In genomic region chr2:41949541-41950439, GRCh38 we compare ENCODE assay signal across 17 cellular contexts.
DNase-seq lines count a peak whose midpoint lies in the region; ATAC-seq and TF ChIP-seq lines count a peak whose summit lies in the region.
"Had no signal": no experiment of that assay in that cellular context is flagged by ENCODE, and none has a peak within 500 bp of the region (broad histone marks: within the 10 kb centered on the region; RNA-seq: fewer than 3 reads in every experiment).

No MANE protein-coding gene starts in this region.

- H3K27me3 Mint-ChIP-seq in GM23338 (ENCODE audit: insufficient read depth, low read depth, poor library complexity): peaks cover 7% of the 10 kb centered on the region
- no peaks in the 10 kb centered on the region for H3K27me3 Mint-ChIP-seq in progenitor cell of endocrine pancreas

- ATAC-seq in GM23338 (no peak), GM19397 (IDR thresholded peaks at IDR 0.05; ENCODE audit: unreplicated experiment) (no peak), GM21825 (IDR thresholded peaks at IDR 0.05; ENCODE audit: unreplicated experiment) (no peak)

- H3K27ac Mint-ChIP-seq in GM23338 (peak overlapping the region; percentile 70), progenitor cell of endocrine pancreas (peak overlapping the region; percentile 50)
- H3K27ac Mint-ChIP-seq: HFFc6 had no signal

- H3K4me3 ChIP-seq in GM23338: peak overlapping the region; percentile 44; the same call in 1 of the 2 replicates
- no peak overlapping the region for H3K4me3 ChIP-seq in SJCRH30
- peak overlapping the region; percentile 1; the same call in 1 of the 2 replicates for H3K4me3 ChIP-seq in iPS-20b (ENCODE audit: low read length)

- H3K27me3 ChIP-seq in GM23338 (ENCODE audit: insufficient read depth): peaks cover 8% of the 10 kb centered on the region
- no peaks in the 10 kb centered on the region for H3K27me3 ChIP-seq in SJCRH30
- peaks cover 7% of the 10 kb centered on the region; the same call in 1 of the 2 replicates for H3K27me3 ChIP-seq in iPS-20b (ENCODE audit: insufficient read depth, low read length)

- H3K27ac ChIP-seq in GM23338 (ENCODE audit: low read depth) (peak overlapping the region; percentile 53), SJCRH30 (peak overlapping the region; percentile 28; the same call in 1 of the 2 replicates), iPS-20b (ENCODE audit: low read length) (no peak overlapping the region)
- H3K27ac ChIP-seq: C4-2B had no signal

- TF ChIP-seq CTCF in GM23338 (conservative IDR thresholded peaks at IDR 0.05; ENCODE audit: low read depth in 2 of 2) (no peak), progenitor cell of endocrine pancreas (IDR thresholded peaks at IDR 0.05; ENCODE audit: unreplicated experiment) (no peak)

- DNase-seq in GM23338 (ENCODE audit: low spot score) (peak; percentile 51), SJCRH30 (peak; percentile 71 to 88), progenitor cell of endocrine pancreas (ENCODE audit: low spot score, unreplicated experiment) (no peak)
- DNase-seq in stimulated activated CD4-positive, alpha-beta T cell treated with anti-CD3 and anti-CD28 coated beads, Interleukin-4, amount 100 ng/mL, for 24 hours: no peak
- DNase-seq: DMS 273 treated with DMSO at 0.1 percent for 48 hours, HFFc6, Karpas-422, MM.1S, NCI-H1105, NCI-H1694 treated with DMSO at 0.1 percent for 48 hours, NCI-H226, NCI-H526, SHP77 had no signal

- H3K4me1 ChIP-seq in GM23338 (ENCODE audit: insufficient read depth): peaks cover 44% of the 10 kb centered on the region
- H3K4me1 ChIP-seq in SJCRH30: peaks cover 50% of the 10 kb centered on the region
- peaks cover 33% of the 10 kb centered on the region for H3K4me1 ChIP-seq in iPS-20b (ENCODE audit: insufficient read depth, low read length)

- no peaks in the 10 kb centered on the region for H3K36me3 Mint-ChIP-seq in GM23338 (ENCODE audit: low read depth)
- no peaks in the 10 kb centered on the region for H3K36me3 Mint-ChIP-seq in progenitor cell of endocrine pancreas (ENCODE audit: insufficient read depth)

- peak overlapping the region; percentile 58; the same call in 1 of the 2 replicates for H3K9ac ChIP-seq in iPS-20b (ENCODE audit: low read depth, low read length)

- H3K36me3 ChIP-seq in GM23338 (ENCODE audit: insufficient read depth) (no peaks in the 10 kb centered on the region), SJCRH30 (no peaks in the 10 kb centered on the region), iPS-20b (ENCODE audit: insufficient read depth, low read depth, low read length) (no peaks in the 10 kb centered on the region)

- peaks cover 9% of the 10 kb centered on the region; the same call in 1 of the 2 replicates for H3F3A ChIP-seq in GM23338 (replicated peaks; ENCODE audit: low read depth)

- H3K9me3 ChIP-seq in SJCRH30 (replicated peaks) (0 out of 2 replicates have a peak, but pooled peaks cover 5% of the 10 kb centered on the region), iPS-20b (ENCODE audit: insufficient read depth, low read depth, low read length) (no peaks in the 10 kb centered on the region)

- peak overlapping the region; percentile 1; the same call in 2 of the 3 replicates for H3K4me3 Mint-ChIP-seq in GM23338
- no peak overlapping the region for H3K4me3 Mint-ChIP-seq in progenitor cell of endocrine pancreas (ENCODE audit: low read depth)
- H3K4me3 Mint-ChIP-seq: HFFc6 had no signal

- 0 out of 2 replicates have a peak overlapping the region, but pooled peaks have one; percentile 15 for H2AFZ ChIP-seq in GM23338

- no peaks in the 10 kb centered on the region for H3K79me2 ChIP-seq in GM23338 (replicated peaks; ENCODE audit: insufficient read depth)

- H3K9me2 ChIP-seq in GM23338 (ENCODE audit: insufficient read depth): no peaks in the 10 kb centered on the region; the same call in 1 of the 2 replicates

- no peaks in the 10 kb centered on the region for H4K20me1 ChIP-seq in GM23338 (replicated peaks; ENCODE audit: insufficient read depth)

- H3K4me2 ChIP-seq in GM23338: peak overlapping the region; percentile 77

- H3K9me3 Mint-ChIP-seq in GM23338 (no peaks in the 10 kb centered on the region), progenitor cell of endocrine pancreas (ENCODE audit: low read depth) (no peaks in the 10 kb centered on the region)
- H3K9me3 Mint-ChIP-seq: HFFc6 had no signal

- H3K4me1 Mint-ChIP-seq in GM23338: peaks cover 47% of the 10 kb centered on the region
- peaks cover 46% of the 10 kb centered on the region for H3K4me1 Mint-ChIP-seq in progenitor cell of endocrine pancreas (ENCODE audit: low read depth)

TF ChIP-seq in GM23338, 12 proteins besides CTCF, POLR2A, EP300 and RAD21 (continues in another document):
- TF ChIP-seq STAT1 (IDR thresholded peaks at IDR 0.05; ENCODE audit: unreplicated experiment): no peak
- TF ChIP-seq POLR2AphosphoS5 (IDR thresholded peaks at IDR 0.05; ENCODE audit: low read depth): no peak
- TF ChIP-seq, protein P1, sequence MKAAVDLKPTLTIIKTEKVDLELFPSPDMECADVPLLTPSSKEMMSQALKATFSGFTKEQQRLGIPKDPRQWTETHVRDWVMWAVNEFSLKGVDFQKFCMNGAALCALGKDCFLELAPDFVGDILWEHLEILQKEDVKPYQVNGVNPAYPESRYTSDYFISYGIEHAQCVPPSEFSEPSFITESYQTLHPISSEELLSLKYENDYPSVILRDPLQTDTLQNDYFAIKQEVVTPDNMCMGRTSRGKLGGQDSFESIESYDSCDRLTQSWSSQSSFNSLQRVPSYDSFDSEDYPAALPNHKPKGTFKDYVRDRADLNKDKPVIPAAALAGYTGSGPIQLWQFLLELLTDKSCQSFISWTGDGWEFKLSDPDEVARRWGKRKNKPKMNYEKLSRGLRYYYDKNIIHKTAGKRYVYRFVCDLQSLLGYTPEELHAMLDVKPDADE (IDR thresholded peaks at IDR 0.05): no peak
- no peak for TF ChIP-seq JUNB (IDR thresholded peaks at IDR 0.05; ENCODE audit: unreplicated experiment)
- TF ChIP-seq, protein P2, sequence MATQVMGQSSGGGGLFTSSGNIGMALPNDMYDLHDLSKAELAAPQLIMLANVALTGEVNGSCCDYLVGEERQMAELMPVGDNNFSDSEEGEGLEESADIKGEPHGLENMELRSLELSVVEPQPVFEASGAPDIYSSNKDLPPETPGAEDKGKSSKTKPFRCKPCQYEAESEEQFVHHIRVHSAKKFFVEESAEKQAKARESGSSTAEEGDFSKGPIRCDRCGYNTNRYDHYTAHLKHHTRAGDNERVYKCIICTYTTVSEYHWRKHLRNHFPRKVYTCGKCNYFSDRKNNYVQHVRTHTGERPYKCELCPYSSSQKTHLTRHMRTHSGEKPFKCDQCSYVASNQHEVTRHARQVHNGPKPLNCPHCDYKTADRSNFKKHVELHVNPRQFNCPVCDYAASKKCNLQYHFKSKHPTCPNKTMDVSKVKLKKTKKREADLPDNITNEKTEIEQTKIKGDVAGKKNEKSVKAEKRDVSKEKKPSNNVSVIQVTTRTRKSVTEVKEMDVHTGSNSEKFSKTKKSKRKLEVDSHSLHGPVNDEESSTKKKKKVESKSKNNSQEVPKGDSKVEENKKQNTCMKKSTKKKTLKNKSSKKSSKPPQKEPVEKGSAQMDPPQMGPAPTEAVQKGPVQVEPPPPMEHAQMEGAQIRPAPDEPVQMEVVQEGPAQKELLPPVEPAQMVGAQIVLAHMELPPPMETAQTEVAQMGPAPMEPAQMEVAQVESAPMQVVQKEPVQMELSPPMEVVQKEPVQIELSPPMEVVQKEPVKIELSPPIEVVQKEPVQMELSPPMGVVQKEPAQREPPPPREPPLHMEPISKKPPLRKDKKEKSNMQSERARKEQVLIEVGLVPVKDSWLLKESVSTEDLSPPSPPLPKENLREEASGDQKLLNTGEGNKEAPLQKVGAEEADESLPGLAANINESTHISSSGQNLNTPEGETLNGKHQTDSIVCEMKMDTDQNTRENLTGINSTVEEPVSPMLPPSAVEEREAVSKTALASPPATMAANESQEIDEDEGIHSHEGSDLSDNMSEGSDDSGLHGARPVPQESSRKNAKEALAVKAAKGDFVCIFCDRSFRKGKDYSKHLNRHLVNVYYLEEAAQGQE (IDR thresholded peaks at IDR 0.05; ENCODE audit: unreplicated experiment): no peak
- TF ChIP-seq EZH2 (IDR thresholded peaks at IDR 0.05; ENCODE audit: low read depth, unreplicated experiment): no peak
- TF ChIP-seq NANOG (IDR thresholded peaks at IDR 0.05; ENCODE audit: borderline replicate concordance): no peak
- no peak for TF ChIP-seq CREB1 (CRISPR knock-in tag; IDR thresholded peaks at IDR 0.05; ENCODE audit: low read depth)

Comparison
In these comparisons a context has a peak if more than half of its experiments do, and no peak if none do; other contexts are left out.
1. DNase-seq: peak in GM23338 (single experiment) and SJCRH30 (2 of 2); none in progenitor cell of endocrine pancreas (single experiment) and stimulated activated CD4-positive, alpha-beta T cell treated with anti-CD3 and anti-CD28 coated beads, Interleukin-4, amount 100 ng/mL, for 24 hours (single experiment).